15 cellular contexts compared by ENCODE assay signal in genomic region chr18:659597-659996, GRCh38. TPM values are rescaled to one million over a fixed set of nuclear protein-coding genes. Genes with fewer than 3 reads are reported as not detected.
DNase-seq lines count a peak whose midpoint lies in the region; ATAC-seq and TF ChIP-seq lines count a peak whose summit lies in the region.
"Had no signal": no experiment of that assay in that cellular context is flagged by ENCODE, and none has a peak within 500 bp of the region (broad histone marks: within the 10 kb centered on the region; RNA-seq: fewer than 3 reads in every experiment).

No MANE protein-coding gene starts in this region.

- peak overlapping the region; percentile 96 for H3K4me3 Mint-ChIP-seq in activated CD8-positive, alpha-beta memory T cell treated with anti-CD3 and anti-CD28 coated beads, Interleukin-2, amount 10 ng/mL, durations not matched to agents 7 days and 5 days
- H3K4me3 Mint-ChIP-seq in activated naive CD8-positive, alpha-beta T cell treated with anti-CD3 and anti-CD28 coated beads, Interleukin-2, amount 50 U/mL, for 24 hours = peak overlapping the region; percentile 96
- H3K4me3 Mint-ChIP-seq in progenitor cell of endocrine pancreas (ENCODE audit: low read depth) = peak overlapping the region; percentile 84

- H3K27ac Mint-ChIP-seq in activated CD8-positive, alpha-beta memory T cell treated with anti-CD3 and anti-CD28 coated beads, Interleukin-2, amount 10 ng/mL, durations not matched to agents 7 days and 5 days = peak overlapping the region; percentile 89
- H3K27ac Mint-ChIP-seq in activated naive CD8-positive, alpha-beta T cell treated with anti-CD3 and anti-CD28 coated beads, Interleukin-2, amount 50 U/mL, for 24 hours = no peak overlapping the region
- H3K27ac Mint-ChIP-seq in progenitor cell of endocrine pancreas = peak overlapping the region; percentile 60

- peaks cover 4% of the 10 kb centered on the region for H3K9me3 Mint-ChIP-seq in activated CD8-positive, alpha-beta memory T cell treated with anti-CD3 and anti-CD28 coated beads, Interleukin-2, amount 10 ng/mL, durations not matched to agents 7 days and 5 days (ENCODE audit: low read depth)
- H3K9me3 Mint-ChIP-seq in activated naive CD8-positive, alpha-beta T cell treated with anti-CD3 and anti-CD28 coated beads, Interleukin-2, amount 50 U/mL, for 24 hours = peaks cover 12% of the 10 kb centered on the region
- H3K9me3 Mint-ChIP-seq in progenitor cell of endocrine pancreas (ENCODE audit: low read depth) = peaks cover 7% of the 10 kb centered on the region

- no peaks in the 10 kb centered on the region for H3K27me3 Mint-ChIP-seq in activated CD8-positive, alpha-beta memory T cell treated with anti-CD3 and anti-CD28 coated beads, Interleukin-2, amount 10 ng/mL, durations not matched to agents 7 days and 5 days
- H3K27me3 Mint-ChIP-seq in activated naive CD8-positive, alpha-beta T cell treated with anti-CD3 and anti-CD28 coated beads, Interleukin-2, amount 50 U/mL, for 24 hours = peaks cover 20% of the 10 kb centered on the region
- no peaks in the 10 kb centered on the region for H3K27me3 Mint-ChIP-seq in progenitor cell of endocrine pancreas

- no peak for TF ChIP-seq CTCF in progenitor cell of endocrine pancreas (IDR thresholded peaks at IDR 0.05; ENCODE audit: unreplicated experiment)

- peaks cover 52% of the 10 kb centered on the region for H3K36me3 Mint-ChIP-seq in activated CD8-positive, alpha-beta memory T cell treated with anti-CD3 and anti-CD28 coated beads, Interleukin-2, amount 10 ng/mL, durations not matched to agents 7 days and 5 days
- H3K36me3 Mint-ChIP-seq in activated naive CD8-positive, alpha-beta T cell treated with anti-CD3 and anti-CD28 coated beads, Interleukin-2, amount 50 U/mL, for 24 hours (ENCODE audit: low read depth) = peaks cover 53% of the 10 kb centered on the region
- H3K36me3 Mint-ChIP-seq in progenitor cell of endocrine pancreas (ENCODE audit: insufficient read depth) = peaks cover 25% of the 10 kb centered on the region

- peaks cover 31% of the 10 kb centered on the region for H3K9me3 ChIP-seq in KOPT-K1 (ENCODE audit: insufficient read depth, low read length, poor library complexity, severe bottlenecking)
- H3K9me3 ChIP-seq: SJCRH30 had no signal

- CTCF ChIA-PET in activated CD8-positive, alpha-beta memory T cell treated with anti-CD3 and anti-CD28 coated beads, Interleukin-2, amount 10 ng/mL, durations not matched to agents 7 days and 5 days (lab: Charles Lee) = interaction anchor here (2.2 to 3.3 kb wide), 4 partner anchors 9 to 171 kb away, joined by 9 to 12 read pairs (median 10); no protein-coding TSS in a partner anchor

- ATAC-seq in activated CD8-positive, alpha-beta memory T cell treated with anti-CD3 and anti-CD28 coated beads, Interleukin-2, amount 10 ng/mL, durations not matched to agents 7 days and 5 days = no peak
- no peak for ATAC-seq in activated naive CD8-positive, alpha-beta T cell treated with anti-CD3 and anti-CD28 coated beads, Interleukin-2, amount 50 U/mL, for 24 hours
- ATAC-seq in HG03280 (IDR thresholded peaks at IDR 0.05; ENCODE audit: unreplicated experiment) (no peak), HG03025 (IDR thresholded peaks at IDR 0.05; ENCODE audit: low FRiP score, unreplicated experiment) (no peak)
- ATAC-seq: foreskin keratinocyte had no signal

- H3K36me3 ChIP-seq in KOPT-K1 (ENCODE audit: insufficient read depth, low read length) = peaks cover 44% of the 10 kb centered on the region

- peaks cover 50% of the 10 kb centered on the region for H3K4me1 Mint-ChIP-seq in activated CD8-positive, alpha-beta memory T cell treated with anti-CD3 and anti-CD28 coated beads, Interleukin-2, amount 10 ng/mL, durations not matched to agents 7 days and 5 days
- H3K4me1 Mint-ChIP-seq in activated naive CD8-positive, alpha-beta T cell treated with anti-CD3 and anti-CD28 coated beads, Interleukin-2, amount 50 U/mL, for 24 hours = peaks cover 24% of the 10 kb centered on the region
- peaks cover 9% of the 10 kb centered on the region for H3K4me1 Mint-ChIP-seq in progenitor cell of endocrine pancreas (ENCODE audit: low read depth)

- no peak for DNase-seq in activated CD8-positive, alpha-beta memory T cell treated with anti-CD3 and anti-CD28 coated beads, Interleukin-2, amount 10 ng/mL, durations not matched to agents 7 days and 5 days
- DNase-seq in activated CD8-positive, alpha-beta memory T cell treated with anti-CD3 and anti-CD28 coated beads, Interleukin-2, amount 50 U/mL, for 48 hours = no peak
- no peak for DNase-seq in activated naive CD8-positive, alpha-beta T cell treated with anti-CD3 and anti-CD28 coated beads, Interleukin-2, amount 50 U/mL, for 24 hours
- DNase-seq in progenitor cell of endocrine pancreas (ENCODE audit: low spot score, unreplicated experiment) = no peak
- DNase-seq in NCI-H69 (lab: John Stamatoyannopoulos, UW) = no peak
- DNase-seq: foreskin keratinocyte, kidney, NCI-H1417 treated with DMSO at 0.1 percent for 48 hours, NCI-H526, SJCRH30, small intestine, trophoblast cell had no signal

- H3K27ac ChIP-seq in KOPT-K1 (ENCODE audit: low read depth, low read length, poor library complexity, severe bottlenecking) = peak overlapping the region; percentile 100
- H3K27ac ChIP-seq: foreskin keratinocyte had no signal

RNA-seq across cellular contexts. Expression of gene TYMS, which starts 2.1 kb away (rescaled TPM):
- total RNA-seq in activated CD8-positive, alpha-beta memory T cell treated with anti-CD3 and anti-CD28 coated beads, Interleukin-2, amount 10 ng/mL, durations not matched to agents 7 days and 5 days = 100 to 1,000 TPM; 369 TPM
- 67.4 and 81.6 TPM in 2 replicates for total RNA-seq in progenitor cell of endocrine pancreas

RNA-seq across cellular contexts. Expression of gene ENOSF1, which starts 52.8 kb away (rescaled TPM):
- total RNA-seq in activated CD8-positive, alpha-beta memory T cell treated with anti-CD3 and anti-CD28 coated beads, Interleukin-2, amount 10 ng/mL, durations not matched to agents 7 days and 5 days = 10 to 100 TPM; 79.3 to 84.3 TPM
- total RNA-seq in progenitor cell of endocrine pancreas = 69.8 and 70.8 TPM in 2 replicates
